10 cellular contexts compared by ENCODE assay signal in the genomic region with DNA sequence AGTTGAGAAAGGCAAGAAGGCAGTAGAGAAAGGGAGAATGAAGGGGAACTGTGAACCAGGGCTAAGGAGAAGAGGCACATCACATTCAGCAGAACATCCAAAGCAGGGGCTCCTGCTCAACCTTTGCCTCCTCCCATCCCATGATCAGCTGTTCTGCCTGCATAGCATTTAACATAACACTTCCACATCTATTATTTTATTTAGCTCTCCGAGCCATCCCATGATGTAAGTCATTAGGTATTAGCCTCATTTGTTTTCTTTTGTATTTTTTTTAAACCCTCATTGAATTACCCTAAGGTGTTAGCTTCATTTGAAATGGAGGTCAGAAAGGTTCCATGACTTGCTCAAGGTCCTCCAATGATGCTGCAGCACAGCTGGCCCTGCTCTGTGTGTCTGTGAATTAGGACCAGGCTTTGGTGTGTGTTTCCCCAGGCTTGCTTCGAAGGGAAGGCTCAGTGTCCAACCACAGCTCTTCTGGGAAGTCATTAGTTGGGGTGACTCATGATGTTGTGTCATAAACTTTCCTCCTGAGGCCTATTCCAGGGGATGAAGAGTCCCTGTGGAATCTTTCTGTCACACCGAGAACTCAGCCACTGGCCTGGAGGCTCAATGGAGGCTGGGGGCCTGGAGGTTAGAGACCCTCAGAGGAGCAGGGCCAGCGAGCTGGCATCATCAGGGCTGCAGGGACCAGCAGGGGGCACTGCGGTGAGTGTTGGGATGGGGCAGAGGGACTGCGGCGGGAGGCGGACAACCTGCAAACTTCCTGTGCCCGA. TPM values are rescaled to one million over a fixed set of nuclear protein-coding genes. Genes with fewer than 3 reads are reported as not detected.
DNase-seq lines count a peak whose midpoint lies in the region; TF ChIP-seq lines count a peak whose summit lies in the region.
"Had no signal": no experiment of that assay in that cellular context is flagged by ENCODE, and none has a peak within 500 bp of the region (broad histone marks: within the 10 kb centered on the region; RNA-seq: fewer than 3 reads in every experiment).

No MANE protein-coding gene starts in this region.

- H4K91ac ChIP-seq in mesenchymal stem cell (ENCODE audit: low read length): peak overlapping the region; percentile 77

- H3K4me3 Mint-ChIP-seq in CD14-positive monocyte: peak overlapping the region in 1 of 2 donors; percentile 70
- H3K4me3 Mint-ChIP-seq: central memory CD8-positive, alpha-beta T cell had no signal

- TF ChIP-seq CTCF in CD14-positive monocyte (IDR thresholded peaks at IDR 0.05): peak; percentile 30
- peak; percentile 37 for TF ChIP-seq CTCF in astrocyte of the cerebellum (IDR thresholded peaks at IDR 0.05; ENCODE audit: low read depth, low read length, missing control alignments)

- no peak overlapping the region for H2BK15ac ChIP-seq in mesenchymal stem cell (ENCODE audit: low read depth, poor library complexity, severe bottlenecking)

- no peak overlapping the region for H3K23ac ChIP-seq in mesenchymal stem cell (ENCODE audit: low read length in 2 of 2)

- peaks cover 0 to 74% of the 10 kb centered on the region in 2 experiments for H3K27me3 ChIP-seq in mesenchymal stem cell (ENCODE audit: control insufficient read depth in 1 of 2, insufficient read depth in 1 of 2, low read length in 2 of 2)

- in situ Hi-C loops in astrocyte of the cerebellum (cut with HindIII; ENCODE audit: low sequenced_read_pairs): no loop called here

- H3K9ac ChIP-seq in mesenchymal stem cell (ENCODE audit: low read length): no peak overlapping the region

- H3K4me3 ChIP-seq in astrocyte of the cerebellum (ENCODE audit: low read depth, low read length) (no peak overlapping the region), mesenchymal stem cell (ENCODE audit: insufficient read depth in 1 of 2, low read depth in 1 of 2, low read length in 2 of 2) (no peak overlapping the region)

- no peak overlapping the region for H3K4me2 ChIP-seq in mesenchymal stem cell (ENCODE audit: low read length, poor library complexity, severe bottlenecking)

- H3K4me1 Mint-ChIP-seq in CD14-positive monocyte: peaks cover 13% of the 10 kb centered on the region

- no peak overlapping the region for H2AFZ ChIP-seq in mesenchymal stem cell (ENCODE audit: low read depth, low read length)

- peak overlapping the region in 1 of 2 experiments; percentile 98 for H2BK12ac ChIP-seq in mesenchymal stem cell (ENCODE audit: low read length in 2 of 2)

- H3K36me3 ChIP-seq in mesenchymal stem cell (ENCODE audit: control insufficient read depth in 1 of 2, insufficient read depth in 2 of 2, low read depth in 1 of 2, low read length in 2 of 2): no peaks in the 10 kb centered on the region

- peak overlapping the region; percentile 90 for H4K8ac ChIP-seq in mesenchymal stem cell (ENCODE audit: low read length)

- WGBS in mesenchymal stem cell: 0% methylated on average over 3 of the region's 9 CpGs

- H2BK120ac ChIP-seq in mesenchymal stem cell (ENCODE audit: low read depth, low read length): no peak overlapping the region

- no peak overlapping the region for H2BK5ac ChIP-seq in mesenchymal stem cell (ENCODE audit: low read depth, low read length, poor library complexity, severe bottlenecking)

- H3K18ac ChIP-seq in mesenchymal stem cell (ENCODE audit: low read depth in 1 of 2, low read length in 2 of 2): peak overlapping the region; percentile 46 to 90

- peak overlapping the region in 1 of 2 experiments; percentile 42 for H3K4ac ChIP-seq in mesenchymal stem cell (ENCODE audit: low read depth in 1 of 2, low read length in 2 of 2)

- peaks cover 13 to 26% (median 16%) of the 10 kb centered on the region in 3 donors for H3K27me3 Mint-ChIP-seq in CD14-positive monocyte (ENCODE audit: low read depth in 3 of 3)
- H3K27me3 Mint-ChIP-seq: central memory CD8-positive, alpha-beta T cell had no signal

- peaks cover 0 to 3% (median 0%) of the 10 kb centered on the region in 7 donors for H3K9me3 Mint-ChIP-seq in CD14-positive monocyte
- H3K9me3 Mint-ChIP-seq: central memory CD8-positive, alpha-beta T cell had no signal

- H3K36me3 Mint-ChIP-seq in CD14-positive monocyte: peaks cover 0 to 3% of the 10 kb centered on the region in 2 donors

- DNase-seq in CD14-positive monocyte (ENCODE audit: low spot score): no peak
- DNase-seq in HS-5 (ENCODE audit: low read depth): peak; percentile 95
- peak; percentile 74 for DNase-seq in astrocyte of the cerebellum (ENCODE audit: low read depth)
- peak; percentile 98 for DNase-seq in mesenchymal stem cell
- DNase-seq in substantia nigra (lab: John Stamatoyannopoulos, UW): no peak
- no peak for DNase-seq in SIG-M5 (lab: John Stamatoyannopoulos, UW)
- no peak for DNase-seq in DMS 273 (lab: John Stamatoyannopoulos, UW; ENCODE audit: unreplicated experiment)
- no peak for DNase-seq in NCI-H524 (lab: John Stamatoyannopoulos, UW)

- no peak overlapping the region for H3K14ac ChIP-seq in mesenchymal stem cell (ENCODE audit: low read length in 2 of 2)

- H3K27ac ChIP-seq in mesenchymal stem cell (ENCODE audit: low read length, poor library complexity, severe bottlenecking) (peak overlapping the region; percentile 15), substantia nigra (ENCODE audit: low read depth, low read length, poor library complexity, severe bottlenecking) (no peak overlapping the region)
- H3K27ac ChIP-seq: HL-60 had no signal

- H3K79me1 ChIP-seq in mesenchymal stem cell (replicated peaks; ENCODE audit: low read length, poor library complexity, severe bottlenecking): no peaks in the 10 kb centered on the region

- H3K4me1 ChIP-seq in mesenchymal stem cell (ENCODE audit: control insufficient read depth, insufficient read depth, low read depth, low read length): peaks cover 6% of the 10 kb centered on the region

- H3K9me3 ChIP-seq in mesenchymal stem cell (ENCODE audit: control insufficient read depth, low read length): no peaks in the 10 kb centered on the region

- intact Hi-C loops in CD14-positive monocyte (cut with micrococcal nuclease): no loop called here

- H3K27ac Mint-ChIP-seq in CD14-positive monocyte: peak overlapping the region in 4 of 7 donors; percentile 35 to 82 (median 50)

- no peak overlapping the region for H2AK5ac ChIP-seq in mesenchymal stem cell (ENCODE audit: low read length, severe bottlenecking)

RNA-seq across cellular contexts. Expression of gene NPFFR1, which starts 16.5 kb away (rescaled TPM):
- not detected for polyA plus RNA-seq in CD14-positive monocyte
- under 0.01 TPM for polyA plus RNA-seq in mesenchymal stem cell (2013, experiment 1 of 2)
- under 0.01 TPM for polyA plus RNA-seq in mesenchymal stem cell (2013, experiment 2 of 2)

RNA-seq across cellular contexts. Expression of gene PPA1, which starts 34.1 kb away (rescaled TPM):
- 100 to 1,000 TPM; 112 to 125 TPM for polyA plus RNA-seq in CD14-positive monocyte
- polyA plus RNA-seq in mesenchymal stem cell (2013, experiment 1 of 2): 144 TPM
- 153 TPM for polyA plus RNA-seq in mesenchymal stem cell (2013, experiment 2 of 2)

Comparison
In these comparisons a context has a peak if more than half of its experiments do, and no peak if none do; other contexts are left out.
1. DNase-seq: peak in HS-5 (single experiment), astrocyte of the cerebellum (single experiment) and mesenchymal stem cell (single experiment); none in CD14-positive monocyte (single experiment), substantia nigra (0 of 49), SIG-M5 (single experiment), DMS 273 (single experiment) and NCI-H524 (0 of 2).